ENCODE assay signal across 18 cellular contexts in genomic region chr14:87824261-87824660, GRCh38.
DNase-seq lines count a peak whose midpoint lies in the region; ATAC-seq and TF ChIP-seq lines count a peak whose summit lies in the region.
"Had no signal": no experiment of that assay in that cellular context is flagged by ENCODE, and none has a peak within 500 bp of the region (broad histone marks: within the 10 kb centered on the region; RNA-seq: fewer than 3 reads in every experiment).

No MANE protein-coding gene starts in this region.

- ATAC-seq in T-cell (replicated peaks in 1 of 4) (no peak), GM21423 (IDR thresholded peaks at IDR 0.05; ENCODE audit: unreplicated experiment) (no peak)
- ATAC-seq: GM12878, GM23338, K562 had no signal

- no peak overlapping the region for H3K4me3 Mint-ChIP-seq in T-cell
- no peak overlapping the region for H3K4me3 Mint-ChIP-seq in activated CD4-positive, alpha-beta T cell treated with anti-CD3 and anti-CD28 coated beads, Interleukin-2, amount 10 ng/mL, durations not matched to agents 24 days and 14 days
- H3K4me3 Mint-ChIP-seq: CD4-positive, alpha-beta T cell; GM23338; HFFc6 had no signal

- H3K4me3 ChIP-seq in SK-N-MC, result no peak overlapping the region
- H3K4me3 ChIP-seq in fibroblast of mammary gland (ENCODE audit: control insufficient read depth, low read depth, low read length), result no peak overlapping the region
- H3K4me3 ChIP-seq: GM12878, GM23338, K562 had no signal

- H3K9me3 Mint-ChIP-seq in T-cell, result no peaks in the 10 kb centered on the region
- H3K9me3 Mint-ChIP-seq in activated CD4-positive, alpha-beta T cell treated with anti-CD3 and anti-CD28 coated beads, Interleukin-2, amount 10 ng/mL, durations not matched to agents 24 days and 14 days, result no peaks in the 10 kb centered on the region
- H3K9me3 Mint-ChIP-seq: CD4-positive, alpha-beta T cell; GM23338 had no signal

- no peak overlapping the region; the same call in 1 of the 2 replicates for H3K27ac ChIP-seq in SK-N-MC
- H3K27ac ChIP-seq: C4-2B had no signal

- H3K4me1 Mint-ChIP-seq in T-cell, result no peaks in the 10 kb centered on the region
- H3K4me1 Mint-ChIP-seq in activated CD4-positive, alpha-beta T cell treated with anti-CD3 and anti-CD28 coated beads, Interleukin-2, amount 10 ng/mL, durations not matched to agents 24 days and 14 days, result no peaks in the 10 kb centered on the region

- H3K36me3 Mint-ChIP-seq in T-cell, result no peaks in the 10 kb centered on the region
- H3K36me3 Mint-ChIP-seq in activated CD4-positive, alpha-beta T cell treated with anti-CD3 and anti-CD28 coated beads, Interleukin-2, amount 10 ng/mL, durations not matched to agents 24 days and 14 days (ENCODE audit: low read depth), result no peaks in the 10 kb centered on the region

- no peaks in the 10 kb centered on the region for H3K36me3 ChIP-seq in SK-N-MC (ENCODE audit: insufficient read depth, low read length)

- no peak overlapping the region for H3K9ac ChIP-seq in SK-N-MC (ENCODE audit: insufficient read length)

- CTCF ChIA-PET in T-cell (lab: Charles Lee), result no interaction called here

- no peak overlapping the region for H3K27ac Mint-ChIP-seq in T-cell
- no peak overlapping the region for H3K27ac Mint-ChIP-seq in activated CD4-positive, alpha-beta T cell treated with anti-CD3 and anti-CD28 coated beads, Interleukin-2, amount 10 ng/mL, durations not matched to agents 24 days and 14 days
- H3K27ac Mint-ChIP-seq: CD4-positive, alpha-beta T cell; GM23338; HFFc6 had no signal

- peak; percentile 19 for DNase-seq in AG08395 (ENCODE audit: low spot score)
- DNase-seq in GM04504 (ENCODE audit: low read depth), result peak; percentile 9
- peak; percentile 42 for DNase-seq in SK-N-MC (ENCODE audit: low read depth, low spot score)
- DNase-seq in fibroblast of mammary gland (ENCODE audit: low read depth), result peak; percentile 21
- DNase-seq in NCI-H2171 (lab: John Stamatoyannopoulos, UW), result no peak
- no peak for DNase-seq in T-cell
- no peak for DNase-seq in activated CD4-positive, alpha-beta T cell treated with anti-CD3 and anti-CD28 coated beads, Interleukin-2, amount 10 ng/mL, durations not matched to agents 24 days and 14 days
- DNase-seq: AML-193; Caco-2; CD4-positive, alpha-beta T cell; HCEC 1CT; HFFc6; IMR-90 had no signal

- H3K27me3 Mint-ChIP-seq in T-cell, result peaks cover 5 to 8% of the 10 kb centered on the region in 2 donors
- H3K27me3 Mint-ChIP-seq in activated CD4-positive, alpha-beta T cell treated with anti-CD3 and anti-CD28 coated beads, Interleukin-2, amount 10 ng/mL, durations not matched to agents 24 days and 14 days, result peaks cover 4% of the 10 kb centered on the region

- POLR2A ChIA-PET in T-cell (lab: Charles Lee), result no interaction called here

- intact Hi-C loops in activated CD4-positive, alpha-beta T cell treated with anti-CD3 and anti-CD28 coated beads, Interleukin-2, amount 10 ng/mL, durations not matched to agents 24 days and 14 days (cut with micrococcal nuclease), result no loop called here

- TF ChIP-seq CTCF in fibroblast of mammary gland (conservative IDR thresholded peaks at IDR 0.05; ENCODE audit: control insufficient read depth, insufficient read depth, low read depth, low read length), result no peak

- H3K9me3 ChIP-seq in SK-N-MC (ENCODE audit: low read depth, low read length), result no peaks in the 10 kb centered on the region
- H3K9me3 ChIP-seq: Caco-2 had no signal

Comparison
In these comparisons a context has a peak if more than half of its experiments do, and no peak if none do; other contexts are left out.
1. DNase-seq: peak in AG08395 (single experiment), GM04504 (single experiment), SK-N-MC (single experiment) and fibroblast of mammary gland (single experiment); none in NCI-H2171 (single experiment), T-cell (0 of 34) and activated CD4-positive, alpha-beta T cell treated with anti-CD3 and anti-CD28 coated beads, Interleukin-2, amount 10 ng/mL, durations not matched to agents 24 days and 14 days (single experiment).